17 cellular contexts compared by ENCODE assay signal in genomic region chr3:27165348-27165747, GRCh38.
DNase-seq lines count a peak whose midpoint lies in the region; ATAC-seq and TF ChIP-seq lines count a peak whose summit lies in the region.
"Had no signal": no experiment of that assay in that cellular context is flagged by ENCODE, and none has a peak within 500 bp of the region (broad histone marks: within the 10 kb centered on the region; RNA-seq: fewer than 3 reads in every experiment).

No MANE protein-coding gene starts in this region.

- H3K27me3 ChIP-seq in left ventricle myocardium inferior (ENCODE audit: low read depth) (no peaks in the 10 kb centered on the region), lower lobe of right lung (ENCODE audit: low read depth) (no peaks in the 10 kb centered on the region)
- H3K27me3 ChIP-seq: heart left ventricle had no signal

- TF ChIP-seq CTCF in left ventricle myocardium inferior (IDR thresholded peaks at IDR 0.05; ENCODE audit: borderline replicate concordance): no peak
- TF ChIP-seq CTCF in chondrocyte (IDR thresholded peaks at IDR 0.05): peak; percentile 20
- TF ChIP-seq CTCF in lower lobe of right lung (IDR thresholded peaks at IDR 0.05): no peak

- peaks cover 33% of the 10 kb centered on the region for H3K4me1 Mint-ChIP-seq in chondrocyte (ENCODE audit: low read depth)
- H3K4me1 Mint-ChIP-seq: neural crest cell had no signal

- H3K36me3 ChIP-seq in left ventricle myocardium inferior (no peaks in the 10 kb centered on the region), lower lobe of right lung (no peaks in the 10 kb centered on the region)
- H3K36me3 ChIP-seq: HAP-1, heart left ventricle had no signal

- ATAC-seq in Right ventricle myocardium superior (ENCODE audit: poor library complexity) (peak; percentile 51), lower lobe of right lung (peak; percentile 50 to 61), HG02588 (IDR thresholded peaks at IDR 0.05; ENCODE audit: unreplicated experiment) (no peak)

- H3K27me3 Mint-ChIP-seq in chondrocyte (ENCODE audit: low read depth): no peaks in the 10 kb centered on the region

- peaks cover 3% of the 10 kb centered on the region for H3K36me3 Mint-ChIP-seq in chondrocyte (ENCODE audit: low read depth)

- H3K4me3 ChIP-seq in left ventricle myocardium inferior (no peak overlapping the region), lower lobe of right lung (no peak overlapping the region)
- H3K4me3 ChIP-seq: HAP-1, heart left ventricle had no signal

- H3K4me1 ChIP-seq in left ventricle myocardium inferior (peaks cover 5% of the 10 kb centered on the region), lower lobe of right lung (no peaks in the 10 kb centered on the region)
- H3K4me1 ChIP-seq: HAP-1 had no signal

- no peaks in the 10 kb centered on the region for H3K9me3 ChIP-seq in left ventricle myocardium inferior (replicated peaks)
- H3K9me3 ChIP-seq in lower lobe of right lung: no peaks in the 10 kb centered on the region
- H3K9me3 ChIP-seq: HAP-1, heart left ventricle had no signal

- H3K9me3 Mint-ChIP-seq in chondrocyte (ENCODE audit: low read depth): no peaks in the 10 kb centered on the region
- H3K9me3 Mint-ChIP-seq: neural crest cell had no signal

- intact Hi-C loops in Right ventricle myocardium superior (cut with DNase I) (no loop called here), left ventricle myocardium inferior (cut with micrococcal nuclease) (no loop called here), lower lobe of right lung (cut with DNase I) (no loop called here)

- H3K4me3 Mint-ChIP-seq in chondrocyte (ENCODE audit: unreplicated experiment): no peak overlapping the region
- H3K4me3 Mint-ChIP-seq: neural crest cell had no signal

- DNase-seq in Right ventricle myocardium superior (no peak), left ventricle myocardium inferior (no peak), chondrocyte (ENCODE audit: low spot score) (no peak), lower lobe of right lung (no peak), hypothalamus (lab: John Stamatoyannopoulos, UW) (no peak), NCI-H345 treated with DMSO at 0.1 percent for 48 hours (lab: John Stamatoyannopoulos, UW; ENCODE audit: unreplicated experiment) (no peak)
- no peak for DNase-seq in activated effector memory CD4-positive, alpha-beta T cell treated with anti-CD3 and anti-CD28 coated beads, Interleukin-2, amount 50 U/mL, for 16 hours
- DNase-seq: 8988T; activated naive CD4-positive, alpha-beta T cell treated with anti-CD3 and anti-CD28 coated beads, Interleukin-2, amount 50 U/mL, for 16 hours; DMS79; heart left ventricle; NCI-H1417 treated with DMSO at 0.1 percent for 48 hours; NCI-H526 had no signal

- no peak overlapping the region for H3K27ac ChIP-seq in left ventricle myocardium inferior (replicated peaks)
- H3K27ac ChIP-seq in lower lobe of right lung: no peak overlapping the region
- H3K27ac ChIP-seq: RWPE1 had no signal

- peak overlapping the region; percentile 57 for H3K27ac Mint-ChIP-seq in chondrocyte (ENCODE audit: unreplicated experiment)
